In genomic region chr22:27859336-27859735, GRCh38 we compare ENCODE assay signal across 2 cellular contexts.
TF ChIP-seq lines count a peak whose summit lies in the region.

No MANE protein-coding gene starts in this region.

TF ChIP-seq in liver, 16 proteins besides CTCF, POLR2A, EP300 and RAD21:
- TF ChIP-seq EGR1 (IDR thresholded peaks at IDR 0.05; ENCODE audit: low read depth in 2 of 2) (no peak), FOXA2 (IDR thresholded peaks at IDR 0.05) (peak; percentile 29), YY1 (IDR thresholded peaks at IDR 0.05) (no peak), RXRA (IDR thresholded peaks at IDR 0.05) (no peak), JUND (IDR thresholded peaks at IDR 0.05) (no peak), FOXA1 (IDR thresholded peaks at IDR 0.05) (peak; percentile 9), NR2F2 (IDR thresholded peaks at IDR 0.05) (no peak)
- TF ChIP-seq, protein P1, sequence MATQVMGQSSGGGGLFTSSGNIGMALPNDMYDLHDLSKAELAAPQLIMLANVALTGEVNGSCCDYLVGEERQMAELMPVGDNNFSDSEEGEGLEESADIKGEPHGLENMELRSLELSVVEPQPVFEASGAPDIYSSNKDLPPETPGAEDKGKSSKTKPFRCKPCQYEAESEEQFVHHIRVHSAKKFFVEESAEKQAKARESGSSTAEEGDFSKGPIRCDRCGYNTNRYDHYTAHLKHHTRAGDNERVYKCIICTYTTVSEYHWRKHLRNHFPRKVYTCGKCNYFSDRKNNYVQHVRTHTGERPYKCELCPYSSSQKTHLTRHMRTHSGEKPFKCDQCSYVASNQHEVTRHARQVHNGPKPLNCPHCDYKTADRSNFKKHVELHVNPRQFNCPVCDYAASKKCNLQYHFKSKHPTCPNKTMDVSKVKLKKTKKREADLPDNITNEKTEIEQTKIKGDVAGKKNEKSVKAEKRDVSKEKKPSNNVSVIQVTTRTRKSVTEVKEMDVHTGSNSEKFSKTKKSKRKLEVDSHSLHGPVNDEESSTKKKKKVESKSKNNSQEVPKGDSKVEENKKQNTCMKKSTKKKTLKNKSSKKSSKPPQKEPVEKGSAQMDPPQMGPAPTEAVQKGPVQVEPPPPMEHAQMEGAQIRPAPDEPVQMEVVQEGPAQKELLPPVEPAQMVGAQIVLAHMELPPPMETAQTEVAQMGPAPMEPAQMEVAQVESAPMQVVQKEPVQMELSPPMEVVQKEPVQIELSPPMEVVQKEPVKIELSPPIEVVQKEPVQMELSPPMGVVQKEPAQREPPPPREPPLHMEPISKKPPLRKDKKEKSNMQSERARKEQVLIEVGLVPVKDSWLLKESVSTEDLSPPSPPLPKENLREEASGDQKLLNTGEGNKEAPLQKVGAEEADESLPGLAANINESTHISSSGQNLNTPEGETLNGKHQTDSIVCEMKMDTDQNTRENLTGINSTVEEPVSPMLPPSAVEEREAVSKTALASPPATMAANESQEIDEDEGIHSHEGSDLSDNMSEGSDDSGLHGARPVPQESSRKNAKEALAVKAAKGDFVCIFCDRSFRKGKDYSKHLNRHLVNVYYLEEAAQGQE (IDR thresholded peaks at IDR 0.05) = no peak
- TF ChIP-seq, protein P2, sequence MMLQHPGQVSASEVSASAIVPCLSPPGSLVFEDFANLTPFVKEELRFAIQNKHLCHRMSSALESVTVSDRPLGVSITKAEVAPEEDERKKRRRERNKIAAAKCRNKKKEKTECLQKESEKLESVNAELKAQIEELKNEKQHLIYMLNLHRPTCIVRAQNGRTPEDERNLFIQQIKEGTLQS (IDR thresholded peaks at IDR 0.05) = no peak

TF ChIP-seq in HepG2, 621 proteins besides CTCF, POLR2A, EP300 and RAD21:
- TF ChIP-seq STAG1 (CRISPR knock-in tag; IDR thresholded peaks at IDR 0.05) = no peak
- no peak for TF ChIP-seq HNRNPH1 (optimal IDR thresholded peaks at IDR 0.05; ENCODE audit: low read depth, low read length)
- no peak for TF ChIP-seq MIER3 (CRISPR knock-in tag; IDR thresholded peaks at IDR 0.05; ENCODE audit: borderline replicate concordance)
- TF ChIP-seq ZMYM3 (CRISPR knock-in tag; IDR thresholded peaks at IDR 0.05) = no peak
- no peak for TF ChIP-seq HMG20B (CRISPR knock-in tag; conservative IDR thresholded peaks at IDR 0.05)
- no peak for TF ChIP-seq ZBTB3 (CRISPR knock-in tag; IDR thresholded peaks at IDR 0.05; ENCODE audit: borderline replicate concordance, low read depth)
- TF ChIP-seq GMEB1 (CRISPR knock-in tag; IDR thresholded peaks at IDR 0.05; ENCODE audit: borderline replicate concordance) = no peak
- no peak for TF ChIP-seq ZNF383 (CRISPR knock-in tag; IDR thresholded peaks at IDR 0.05; ENCODE audit: borderline replicate concordance)
- TF ChIP-seq FOXM1 (CRISPR knock-in tag; IDR thresholded peaks at IDR 0.05) = no peak
- TF ChIP-seq ZNF558 (CRISPR knock-in tag; IDR thresholded peaks at IDR 0.05; ENCODE audit: borderline replicate concordance) = no peak
- TF ChIP-seq ZNF577 (CRISPR knock-in tag; IDR thresholded peaks at IDR 0.05; ENCODE audit: borderline replicate concordance, low read depth) = no peak
- TF ChIP-seq HCFC1 (IDR thresholded peaks at IDR 0.05; ENCODE audit: low read depth, low read length) = no peak
- TF ChIP-seq ZNF354B (CRISPR knock-in tag; IDR thresholded peaks at IDR 0.05) = no peak
- no peak for TF ChIP-seq PITX1 (CRISPR knock-in tag; IDR thresholded peaks at IDR 0.05)
- no peak for TF ChIP-seq ZNF367 (CRISPR knock-in tag; IDR thresholded peaks at IDR 0.05; ENCODE audit: borderline replicate concordance)
- no peak for TF ChIP-seq ZNF800 (CRISPR knock-in tag; IDR thresholded peaks at IDR 0.05)
- no peak for TF ChIP-seq ZNF33B (CRISPR knock-in tag; IDR thresholded peaks at IDR 0.05)
- no peak for TF ChIP-seq SMARCC2 (IDR thresholded peaks at IDR 0.05)
- no peak for TF ChIP-seq ESRRA (CRISPR knock-in tag; IDR thresholded peaks at IDR 0.05; ENCODE audit: low read depth)
- TF ChIP-seq, protein P3, sequence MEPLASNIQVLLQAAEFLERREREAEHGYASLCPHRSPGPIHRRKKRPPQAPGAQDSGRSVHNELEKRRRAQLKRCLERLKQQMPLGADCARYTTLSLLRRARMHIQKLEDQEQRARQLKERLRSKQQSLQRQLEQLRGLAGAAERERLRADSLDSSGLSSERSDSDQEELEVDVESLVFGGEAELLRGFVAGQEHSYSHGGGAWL (CRISPR knock-in tag; IDR thresholded peaks at IDR 0.05) = no peak
